Comparison of ENCODE assay signal across 2 cellular contexts in genomic region chr1:1329304-1330210, GRCh38.
A peak's percentile ranks its signal among the peaks of the same experiment; 100 is the strongest.
TF ChIP-seq lines count a peak whose summit lies in the region.

No MANE protein-coding gene starts in this region.

TF ChIP-seq in K562, 482 proteins besides CTCF, POLR2A, EP300 and RAD21 (continues in another document):
- TF ChIP-seq MLX (CRISPR knock-in tag; conservative IDR thresholded peaks at IDR 0.05) (0 out of 4 replicates have a peak, but pooled peaks of 1 of the 2 experiments have one; percentile 42), TOE1 (IDR thresholded peaks at IDR 0.05; ENCODE audit: borderline replicate concordance) (no peak), TOE1 (CRISPR knock-in tag; IDR thresholded peaks at IDR 0.05; ENCODE audit: borderline replicate concordance, low read depth) (0 out of 2 replicates have a peak, but pooled peaks have one; percentile 43), FOXP1 (CRISPR knock-in tag; IDR thresholded peaks at IDR 0.05) (0 out of 2 replicates have a peak, but pooled peaks have one; percentile 42)
- TF ChIP-seq, protein P1, sequence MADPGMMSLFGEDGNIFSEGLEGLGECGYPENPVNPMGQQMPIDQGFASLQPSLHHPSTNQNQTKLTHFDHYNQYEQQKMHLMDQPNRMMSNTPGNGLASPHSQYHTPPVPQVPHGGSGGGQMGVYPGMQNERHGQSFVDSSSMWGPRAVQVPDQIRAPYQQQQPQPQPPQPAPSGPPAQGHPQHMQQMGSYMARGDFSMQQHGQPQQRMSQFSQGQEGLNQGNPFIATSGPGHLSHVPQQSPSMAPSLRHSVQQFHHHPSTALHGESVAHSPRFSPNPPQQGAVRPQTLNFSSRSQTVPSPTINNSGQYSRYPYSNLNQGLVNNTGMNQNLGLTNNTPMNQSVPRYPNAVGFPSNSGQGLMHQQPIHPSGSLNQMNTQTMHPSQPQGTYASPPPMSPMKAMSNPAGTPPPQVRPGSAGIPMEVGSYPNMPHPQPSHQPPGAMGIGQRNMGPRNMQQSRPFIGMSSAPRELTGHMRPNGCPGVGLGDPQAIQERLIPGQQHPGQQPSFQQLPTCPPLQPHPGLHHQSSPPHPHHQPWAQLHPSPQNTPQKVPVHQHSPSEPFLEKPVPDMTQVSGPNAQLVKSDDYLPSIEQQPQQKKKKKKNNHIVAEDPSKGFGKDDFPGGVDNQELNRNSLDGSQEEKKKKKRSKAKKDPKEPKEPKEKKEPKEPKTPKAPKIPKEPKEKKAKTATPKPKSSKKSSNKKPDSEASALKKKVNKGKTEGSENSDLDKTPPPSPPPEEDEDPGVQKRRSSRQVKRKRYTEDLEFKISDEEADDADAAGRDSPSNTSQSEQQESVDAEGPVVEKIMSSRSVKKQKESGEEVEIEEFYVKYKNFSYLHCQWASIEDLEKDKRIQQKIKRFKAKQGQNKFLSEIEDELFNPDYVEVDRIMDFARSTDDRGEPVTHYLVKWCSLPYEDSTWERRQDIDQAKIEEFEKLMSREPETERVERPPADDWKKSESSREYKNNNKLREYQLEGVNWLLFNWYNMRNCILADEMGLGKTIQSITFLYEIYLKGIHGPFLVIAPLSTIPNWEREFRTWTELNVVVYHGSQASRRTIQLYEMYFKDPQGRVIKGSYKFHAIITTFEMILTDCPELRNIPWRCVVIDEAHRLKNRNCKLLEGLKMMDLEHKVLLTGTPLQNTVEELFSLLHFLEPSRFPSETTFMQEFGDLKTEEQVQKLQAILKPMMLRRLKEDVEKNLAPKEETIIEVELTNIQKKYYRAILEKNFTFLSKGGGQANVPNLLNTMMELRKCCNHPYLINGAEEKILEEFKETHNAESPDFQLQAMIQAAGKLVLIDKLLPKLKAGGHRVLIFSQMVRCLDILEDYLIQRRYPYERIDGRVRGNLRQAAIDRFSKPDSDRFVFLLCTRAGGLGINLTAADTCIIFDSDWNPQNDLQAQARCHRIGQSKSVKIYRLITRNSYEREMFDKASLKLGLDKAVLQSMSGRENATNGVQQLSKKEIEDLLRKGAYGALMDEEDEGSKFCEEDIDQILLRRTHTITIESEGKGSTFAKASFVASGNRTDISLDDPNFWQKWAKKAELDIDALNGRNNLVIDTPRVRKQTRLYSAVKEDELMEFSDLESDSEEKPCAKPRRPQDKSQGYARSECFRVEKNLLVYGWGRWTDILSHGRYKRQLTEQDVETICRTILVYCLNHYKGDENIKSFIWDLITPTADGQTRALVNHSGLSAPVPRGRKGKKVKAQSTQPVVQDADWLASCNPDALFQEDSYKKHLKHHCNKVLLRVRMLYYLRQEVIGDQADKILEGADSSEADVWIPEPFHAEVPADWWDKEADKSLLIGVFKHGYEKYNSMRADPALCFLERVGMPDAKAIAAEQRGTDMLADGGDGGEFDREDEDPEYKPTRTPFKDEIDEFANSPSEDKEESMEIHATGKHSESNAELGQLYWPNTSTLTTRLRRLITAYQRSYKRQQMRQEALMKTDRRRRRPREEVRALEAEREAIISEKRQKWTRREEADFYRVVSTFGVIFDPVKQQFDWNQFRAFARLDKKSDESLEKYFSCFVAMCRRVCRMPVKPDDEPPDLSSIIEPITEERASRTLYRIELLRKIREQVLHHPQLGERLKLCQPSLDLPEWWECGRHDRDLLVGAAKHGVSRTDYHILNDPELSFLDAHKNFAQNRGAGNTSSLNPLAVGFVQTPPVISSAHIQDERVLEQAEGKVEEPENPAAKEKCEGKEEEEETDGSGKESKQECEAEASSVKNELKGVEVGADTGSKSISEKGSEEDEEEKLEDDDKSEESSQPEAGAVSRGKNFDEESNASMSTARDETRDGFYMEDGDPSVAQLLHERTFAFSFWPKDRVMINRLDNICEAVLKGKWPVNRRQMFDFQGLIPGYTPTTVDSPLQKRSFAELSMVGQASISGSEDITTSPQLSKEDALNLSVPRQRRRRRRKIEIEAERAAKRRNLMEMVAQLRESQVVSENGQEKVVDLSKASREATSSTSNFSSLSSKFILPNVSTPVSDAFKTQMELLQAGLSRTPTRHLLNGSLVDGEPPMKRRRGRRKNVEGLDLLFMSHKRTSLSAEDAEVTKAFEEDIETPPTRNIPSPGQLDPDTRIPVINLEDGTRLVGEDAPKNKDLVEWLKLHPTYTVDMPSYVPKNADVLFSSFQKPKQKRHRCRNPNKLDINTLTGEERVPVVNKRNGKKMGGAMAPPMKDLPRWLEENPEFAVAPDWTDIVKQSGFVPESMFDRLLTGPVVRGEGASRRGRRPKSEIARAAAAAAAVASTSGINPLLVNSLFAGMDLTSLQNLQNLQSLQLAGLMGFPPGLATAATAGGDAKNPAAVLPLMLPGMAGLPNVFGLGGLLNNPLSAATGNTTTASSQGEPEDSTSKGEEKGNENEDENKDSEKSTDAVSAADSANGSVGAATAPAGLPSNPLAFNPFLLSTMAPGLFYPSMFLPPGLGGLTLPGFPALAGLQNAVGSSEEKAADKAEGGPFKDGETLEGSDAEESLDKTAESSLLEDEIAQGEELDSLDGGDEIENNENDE (IDR thresholded peaks at IDR 0.05; ENCODE audit: low read depth, low read length): peak; percentile 6

TF ChIP-seq in neural cell, 6 proteins besides CTCF, POLR2A, EP300 and RAD21:
- TF ChIP-seq POLR2AphosphoS5 (IDR thresholded peaks at IDR 0.05) (peak; percentile 39), TAF1 (IDR thresholded peaks at IDR 0.05; ENCODE audit: low read depth) (no peak), MXI1 (conservative IDR thresholded peaks at IDR 0.05; ENCODE audit: poor library complexity, severe bottlenecking) (no peak)
TF ChIP-seq in neural cell: peak in this region for 1.
